ENCODE assay signal across 8 cellular contexts in genomic region chr1:225998560-225999226, GRCh38. TPM values are rescaled to one million over a fixed set of nuclear protein-coding genes. Genes with fewer than 3 reads are reported as not detected.
DNase-seq lines count a peak whose midpoint lies in the region; ATAC-seq and TF ChIP-seq lines count a peak whose summit lies in the region.

No MANE protein-coding gene starts in this region.

- peak overlapping the region; percentile 99 for H3K27ac Mint-ChIP-seq in neural progenitor cell

- H3K9ac ChIP-seq in SK-N-MC (ENCODE audit: insufficient read length) (peak overlapping the region; percentile 93), neural progenitor cell (peak overlapping the region; percentile 96)

- H3K4me1 ChIP-seq in DOHH2 (ENCODE audit: control insufficient read depth, low read length) (peaks cover 65% of the 10 kb centered on the region), esophagus (ENCODE audit: control insufficient read depth in 2 of 2, insufficient read depth in 2 of 2, low read length in 1 of 2) (peaks cover 0 to 4% of the 10 kb centered on the region in 2 donors), neural progenitor cell (peaks cover 27% of the 10 kb centered on the region)

- H3K4me3 Mint-ChIP-seq in neural progenitor cell, result peak overlapping the region; percentile 100

- no peaks in the 10 kb centered on the region for H3K9me2 ChIP-seq in DOHH2 (replicated peaks; ENCODE audit: control insufficient read depth, low read length)

- H3K4me1 Mint-ChIP-seq in neural progenitor cell, result peaks cover 42% of the 10 kb centered on the region

- H3K27ac ChIP-seq in DOHH2 (ENCODE audit: low read depth, low read length) (peak overlapping the region; percentile 92), SK-N-MC (peak overlapping the region; percentile 67; the same call in 1 of the 2 replicates), esophagus (ENCODE audit: low read depth in 2 of 2, low read length in 1 of 2) (peak overlapping the region; percentile 79 to 93), neural progenitor cell (no peak overlapping the region)

- H3F3A ChIP-seq in DOHH2 (ENCODE audit: control insufficient read depth, insufficient read depth), result peaks cover 12% of the 10 kb centered on the region
- H3F3A ChIP-seq in neural progenitor cell (ENCODE audit: low read depth), result peaks cover 24% of the 10 kb centered on the region

- peaks cover 41% of the 10 kb centered on the region for H3K36me3 ChIP-seq in DOHH2 (ENCODE audit: control insufficient read depth, low read length)
- peaks cover 20% of the 10 kb centered on the region for H3K36me3 ChIP-seq in SK-N-MC (ENCODE audit: insufficient read depth, low read length)
- H3K36me3 ChIP-seq in esophagus (ENCODE audit: control insufficient read depth in 2 of 2, insufficient read depth in 2 of 2, low read length in 1 of 2), result peaks cover 0 to 2% of the 10 kb centered on the region in 2 donors
- H3K36me3 ChIP-seq in neural progenitor cell, result no peaks in the 10 kb centered on the region

- ATAC-seq in HG02588 (IDR thresholded peaks at IDR 0.05; ENCODE audit: unreplicated experiment), result peak; percentile 1

- H3K79me2 ChIP-seq in DOHH2 (ENCODE audit: control insufficient read depth, low read length) (peaks cover 52% of the 10 kb centered on the region), neural progenitor cell (ENCODE audit: low read depth) (peaks cover 53% of the 10 kb centered on the region)

- H3K9me3 Mint-ChIP-seq in neural progenitor cell, result no peaks in the 10 kb centered on the region

- H4K20me1 ChIP-seq in DOHH2 (ENCODE audit: control insufficient read depth, insufficient read depth, low read depth, low read length), result peaks cover 4% of the 10 kb centered on the region; the same call in 1 of the 2 replicates
- H4K20me1 ChIP-seq in neural progenitor cell (ENCODE audit: low read depth), result no peaks in the 10 kb centered on the region

- TF ChIP-seq CTCF in DOHH2 (IDR thresholded peaks at IDR 0.05; ENCODE audit: low read depth, low read length, poor library complexity, severe bottlenecking) (no peak), neural progenitor cell (IDR thresholded peaks at IDR 0.05) (no peak)

- H3K27me3 Mint-ChIP-seq in neural progenitor cell (ENCODE audit: insufficient read depth, low read depth), result peaks cover 3% of the 10 kb centered on the region

- peak overlapping the region; percentile 94 for H3K4me3 ChIP-seq in DOHH2 (ENCODE audit: low read length)
- H3K4me3 ChIP-seq in SK-N-MC, result peak overlapping the region; percentile 91
- H3K4me3 ChIP-seq in esophagus (ENCODE audit: low read depth in 1 of 2, low read length in 2 of 2), result peak overlapping the region; percentile 84 to 85
- peak overlapping the region; percentile 86 for H3K4me3 ChIP-seq in neural progenitor cell

- 1% methylated on average over 19 of the region's 19 CpGs for WGBS in esophagus, 2 donors

- H2AFZ ChIP-seq in neural progenitor cell (replicated peaks), result peak overlapping the region; percentile 64

- peaks cover 8% of the 10 kb centered on the region for H3K36me3 Mint-ChIP-seq in neural progenitor cell

- H3K27me3 ChIP-seq in DOHH2 (ENCODE audit: control insufficient read depth, low read length), result no peaks in the 10 kb centered on the region
- H3K27me3 ChIP-seq in esophagus (ENCODE audit: control insufficient read depth in 1 of 2, insufficient read depth in 2 of 2, low read length in 2 of 2), result no peaks in the 10 kb centered on the region
- H3K27me3 ChIP-seq in neural progenitor cell, result no peaks in the 10 kb centered on the region

- H3K9me3 ChIP-seq in DOHH2 (ENCODE audit: control insufficient read depth, insufficient read depth, low read length) (no peaks in the 10 kb centered on the region), SK-N-MC (ENCODE audit: low read depth, low read length) (no peaks in the 10 kb centered on the region), esophagus (ENCODE audit: control insufficient read depth in 2 of 2, insufficient read depth in 1 of 2, low read depth in 1 of 2, low read length in 1 of 2) (no peaks in the 10 kb centered on the region), neural progenitor cell (ENCODE audit: low read depth) (no peaks in the 10 kb centered on the region)

- H3K4me2 ChIP-seq in DOHH2 (ENCODE audit: low read length) (peak overlapping the region; percentile 88), neural progenitor cell (peak overlapping the region; percentile 99)

- no peak for DNase-seq in SK-N-MC (ENCODE audit: low read depth, low spot score)
- DNase-seq in neural progenitor cell (ENCODE audit: low spot score), result no peak
- no peak for DNase-seq in NCI-H2029 (lab: John Stamatoyannopoulos, UW)
- DNase-seq in effector CD8-positive, alpha-beta T cell (lab: John Stamatoyannopoulos, UW), result no peak
- DNase-seq in NCI-H446 treated with DMSO at 0.1 percent for 48 hours (lab: John Stamatoyannopoulos, UW), result no peak

RNA-seq across cellular contexts. Expression of gene SDE2, which starts 0.5 kb away (rescaled TPM):
- polyA plus RNA-seq in esophagus, result 1 to 10 TPM; 3.3 to 6.1 TPM
- total RNA-seq in neural progenitor cell (ENCODE audit: low replicate concordance), result 18.8 and 29.2 TPM in 2 replicates

RNA-seq across cellular contexts. Expression of gene LEFTY2, which starts 57.7 kb away (rescaled TPM):
- not detected for polyA plus RNA-seq in esophagus
- total RNA-seq in neural progenitor cell (ENCODE audit: low replicate concordance), result not detected in 2 replicates
